25 cellular contexts compared by ENCODE assay signal in genomic region chr7:6365451-6365850, GRCh38.
"Had no signal": no experiment of that assay in that cellular context is flagged by ENCODE, and none has a peak within 500 bp of the region (broad histone marks: within the 10 kb centered on the region; RNA-seq: fewer than 3 reads in every experiment).

No MANE protein-coding gene starts in this region.

- H3K27ac ChIP-seq: body of pancreas had no signal

- FAIRE-seq: colon, frontal cortex had no signal

- ATAC-seq: activated CD4-positive, alpha-beta T cell treated with anti-CD3 and anti-CD28 coated beads for 36 hours; activated T-cell treated with anti-CD3 and anti-CD28 coated beads, Interleukin-2, amount 50 U/mL, for 72 hours; body of pancreas; esophagus mucosa had no signal

- H3K4me1 ChIP-seq: body of pancreas had no signal

- DNase-seq: activated CD4-positive, alpha-beta memory T cell treated with anti-CD3 and anti-CD28 coated beads for 36 hours; activated CD4-positive, alpha-beta T cell treated with anti-CD3 and anti-CD28 coated beads for 36 hours; activated CD4-positive, alpha-beta T cell treated with anti-CD3 and anti-CD28 coated beads, Interleukin-2, amount 10 ng/mL, durations not matched to agents 24 days and 14 days; activated CD4-positive, CD25-positive, alpha-beta regulatory T cell; activated CD4-positive, CD25-positive, alpha-beta regulatory T cell treated with anti-CD3 and anti-CD28 coated beads, Interleukin-2, amount 50 U/mL, for 72 hours; activated CD8-positive, alpha-beta memory T cell treated with anti-CD3 and anti-CD28 coated beads, Interleukin-2, amount 50 U/mL, for 48 hours; activated effector memory CD4-positive, alpha-beta T cell treated with Interleukin-2 at 50 U/mL for 16 hours; activated gamma-delta T cell treated with Interleukin-2 at 50 U/mL for 16 hours; activated naive CD4-positive, alpha-beta T cell treated with anti-CD3 and anti-CD28 coated beads, Interleukin-2, amount 50 U/mL, for 16 hours; activated naive CD4-positive, alpha-beta T cell treated with Interleukin-2 at 50 U/mL for 16 hours; activated T-cell treated with anti-CD3 and anti-CD28 coated beads for 4 hours; activated T-cell treated with anti-CD3 and anti-CD28 coated beads, Interleukin-2, amount 50 U/mL, for 24 hours; activated T-cell treated with anti-CD3 and anti-CD28 coated beads, Interleukin-2, amount 50 U/mL, for 72 hours; amniotic stem cell; anterior cingulate cortex; body of pancreas; caudate nucleus; effector CD8-positive, alpha-beta T cell; foreskin fibroblast; head of caudate nucleus; T-helper 2 cell had no signal

- H3K4me3 ChIP-seq: body of pancreas had no signal

- H3K27me3 Mint-ChIP-seq: activated CD4-positive, alpha-beta memory T cell treated with anti-CD3 and anti-CD28 coated beads for 36 hours; activated CD4-positive, alpha-beta T cell treated with anti-CD3 and anti-CD28 coated beads for 36 hours; activated CD4-positive, alpha-beta T cell treated with anti-CD3 and anti-CD28 coated beads, Interleukin-2, amount 10 ng/mL, durations not matched to agents 24 days and 14 days; activated naive CD8-positive, alpha-beta T cell; activated T-cell treated with anti-CD3 and anti-CD28 coated beads, Interleukin-2, amount 50 U/mL, for 24 hours had no signal

- H3K36me3 Mint-ChIP-seq: activated CD4-positive, alpha-beta memory T cell treated with anti-CD3 and anti-CD28 coated beads for 36 hours; activated naive CD8-positive, alpha-beta T cell had no signal

- H3K27me3 ChIP-seq: body of pancreas had no signal

- H3K9me3 ChIP-seq: body of pancreas had no signal

- H3K9me3 Mint-ChIP-seq: activated CD4-positive, alpha-beta memory T cell treated with anti-CD3 and anti-CD28 coated beads for 36 hours; activated CD4-positive, alpha-beta T cell treated with anti-CD3 and anti-CD28 coated beads, Interleukin-2, amount 10 ng/mL, durations not matched to agents 24 days and 14 days; activated T-cell treated with anti-CD3 and anti-CD28 coated beads, Interleukin-2, amount 50 U/mL, for 24 hours; activated T-cell treated with anti-CD3 and anti-CD28 coated beads, Interleukin-2, amount 50 U/mL, for 72 hours had no signal

- H3K4me3 Mint-ChIP-seq: activated CD4-positive, alpha-beta memory T cell treated with anti-CD3 and anti-CD28 coated beads for 36 hours; activated CD4-positive, alpha-beta T cell treated with anti-CD3 and anti-CD28 coated beads for 36 hours; activated CD4-positive, alpha-beta T cell treated with anti-CD3 and anti-CD28 coated beads, Interleukin-2, amount 10 ng/mL, durations not matched to agents 24 days and 14 days; activated naive CD8-positive, alpha-beta T cell; activated T-cell treated with anti-CD3 and anti-CD28 coated beads, Interleukin-2, amount 50 U/mL, for 24 hours; activated T-cell treated with anti-CD3 and anti-CD28 coated beads, Interleukin-2, amount 50 U/mL, for 72 hours had no signal

- H3K27ac Mint-ChIP-seq: activated CD4-positive, alpha-beta memory T cell treated with anti-CD3 and anti-CD28 coated beads for 36 hours; activated CD4-positive, alpha-beta T cell treated with anti-CD3 and anti-CD28 coated beads for 36 hours; activated CD4-positive, alpha-beta T cell treated with anti-CD3 and anti-CD28 coated beads, Interleukin-2, amount 10 ng/mL, durations not matched to agents 24 days and 14 days; activated naive CD8-positive, alpha-beta T cell; activated T-cell treated with anti-CD3 and anti-CD28 coated beads, Interleukin-2, amount 50 U/mL, for 24 hours; activated T-cell treated with anti-CD3 and anti-CD28 coated beads, Interleukin-2, amount 50 U/mL, for 72 hours had no signal
